Comparison of ENCODE assay signal across 1 cellular context in genomic region chr18:76972241-76972640, GRCh38.
TF ChIP-seq lines count a peak whose summit lies in the region.

No MANE protein-coding gene starts in this region.

TF ChIP-seq in H1, 55 proteins besides CTCF, POLR2A, EP300 and RAD21 (continued from another document):
- TF ChIP-seq CHD7 (IDR thresholded peaks at IDR 0.05; ENCODE audit: insufficient replicate concordance, low read length), result no peak
- TF ChIP-seq BRCA1 (IDR thresholded peaks at IDR 0.05; ENCODE audit: low read depth, low read length), result no peak
- TF ChIP-seq JUN (IDR thresholded peaks at IDR 0.05; ENCODE audit: low read depth, low read length), result no peak
- no peak for TF ChIP-seq KDM5A (IDR thresholded peaks at IDR 0.05; ENCODE audit: low read length)
- no peak for TF ChIP-seq SUZ12 (IDR thresholded peaks at IDR 0.05; ENCODE audit: low read length)
